27 cellular contexts compared by ENCODE assay signal in genomic region chr21:32312321-32312720, GRCh38. TPM values are rescaled to one million over a fixed set of nuclear protein-coding genes. Genes with fewer than 3 reads are reported as not detected.
"Had no signal": no experiment of that assay in that cellular context is flagged by ENCODE, and none has a peak within 500 bp of the region (broad histone marks: within the 10 kb centered on the region; RNA-seq: fewer than 3 reads in every experiment).

No MANE protein-coding gene starts in this region.

- H3K79me2 ChIP-seq: hepatocyte had no signal

- DNase-seq: activated CD4-positive, alpha-beta memory T cell treated with anti-CD3 and anti-CD28 coated beads, Interleukin-2, amount 10 ng/mL, durations not matched to agents 7 days and 5 days; activated CD4-positive, alpha-beta T cell treated with anti-CD3 and anti-CD28 coated beads for 48 hours; activated naive CD4-positive, alpha-beta T cell treated with Interleukin-2 at 50 U/mL for 16 hours; aorta; brain microvascular endothelial cell; central memory CD4-positive, alpha-beta T cell; effector memory CD4-positive, alpha-beta T cell; foreskin keratinocyte; immature natural killer cell; kidney glomerular epithelial cell; mesenchymal stem cell; mucosa of descending colon; nephron progenitor cell; occipital lobe; posterior cingulate gyrus; small intestine; stimulated activated CD4-positive, alpha-beta T cell treated with anti-CD3 and anti-CD28 coated beads, Interleukin-2, amount 100 ng/mL, for 24 hours; stimulated activated naive CD4-positive, alpha-beta T cell; testis; trophoblast cell had no signal

- H3K4me3 Mint-ChIP-seq: activated CD4-positive, alpha-beta memory T cell treated with anti-CD3 and anti-CD28 coated beads, Interleukin-2, amount 10 ng/mL, durations not matched to agents 7 days and 5 days; activated T-cell treated with anti-CD3 and anti-CD28 coated beads, Interleukin-2, amount 50 U/mL, for 24 hours; immature natural killer cell; nephron progenitor cell had no signal

- H3K27ac ChIP-seq: brain microvascular endothelial cell, foreskin keratinocyte, hepatocyte, testis, vagina had no signal

- H2AFZ ChIP-seq: hepatocyte had no signal

- H3K4me2 ChIP-seq: hepatocyte had no signal

- ATAC-seq: foreskin keratinocyte, mucosa of descending colon, sciatic nerve had no signal

- H3K27me3 Mint-ChIP-seq: activated CD4-positive, alpha-beta memory T cell treated with anti-CD3 and anti-CD28 coated beads, Interleukin-2, amount 10 ng/mL, durations not matched to agents 7 days and 5 days; activated T-cell treated with anti-CD3 and anti-CD28 coated beads, Interleukin-2, amount 50 U/mL, for 24 hours had no signal

- H3K9me3 Mint-ChIP-seq: activated CD4-positive, alpha-beta memory T cell treated with anti-CD3 and anti-CD28 coated beads, Interleukin-2, amount 10 ng/mL, durations not matched to agents 7 days and 5 days; activated T-cell treated with anti-CD3 and anti-CD28 coated beads, Interleukin-2, amount 50 U/mL, for 24 hours; immature natural killer cell; nephron progenitor cell had no signal

- H3K4me1 ChIP-seq: foreskin keratinocyte, testis, vagina had no signal

- H3K27ac Mint-ChIP-seq: activated CD4-positive, alpha-beta memory T cell treated with anti-CD3 and anti-CD28 coated beads, Interleukin-2, amount 10 ng/mL, durations not matched to agents 7 days and 5 days; immature natural killer cell had no signal

- H3K9me3 ChIP-seq: mucosa of descending colon, testis, vagina had no signal

- H3K27me3 ChIP-seq: brain microvascular endothelial cell, foreskin keratinocyte, hepatocyte, testis, vagina had no signal

- H3K4me1 Mint-ChIP-seq: activated CD4-positive, alpha-beta memory T cell treated with anti-CD3 and anti-CD28 coated beads, Interleukin-2, amount 10 ng/mL, durations not matched to agents 7 days and 5 days; immature natural killer cell; nephron progenitor cell had no signal

- H3K4me3 ChIP-seq: hepatocyte, mucosa of descending colon, testis, vagina had no signal

RNA-seq across cellular contexts. Expression of gene MRAP, which starts 13.7 kb away (rescaled TPM):
- total RNA-seq: activated CD4-positive, alpha-beta memory T cell treated with anti-CD3 and anti-CD28 coated beads, Interleukin-2, amount 10 ng/mL, durations not matched to agents 7 days and 5 days; dermis microvascular lymphatic vessel endothelial cell; foreskin keratinocyte; glomerular endothelial cell; mucosa of descending colon; occipital lobe; T-helper 2 cell treated with Interferon-gamma antibody and Interleukin-4, amounts not matched to agents 100 ng/mL and 5 ng/mL, for 36 hours had no signal
